ENCODE assay signal across 1 cellular context in genomic region chr7:88205179-88205578, GRCh38.
TF ChIP-seq lines count a peak whose summit lies in the region.

No MANE protein-coding gene starts in this region.

TF ChIP-seq in K562, 482 proteins besides CTCF, POLR2A, EP300 and RAD21 (continued from another document and continues in another):
- no peak for TF ChIP-seq CGGBP1 (CRISPR knock-in tag; IDR thresholded peaks at IDR 0.05)
- 0 out of 2 replicates have a peak, but pooled peaks have one; percentile 66 for TF ChIP-seq SMARCC2 (IDR thresholded peaks at IDR 0.05; ENCODE audit: low read depth)
- peak; percentile 67 for TF ChIP-seq TCF3 (CRISPR knock-in tag; IDR thresholded peaks at IDR 0.05)
- no peak for TF ChIP-seq MED1 (CRISPR knock-in tag; IDR thresholded peaks at IDR 0.05; ENCODE audit: borderline replicate concordance)
- no peak for TF ChIP-seq ZNF395 (CRISPR knock-in tag; IDR thresholded peaks at IDR 0.05)
- TF ChIP-seq ZBTB17 (CRISPR knock-in tag; IDR thresholded peaks at IDR 0.05), result no peak
- TF ChIP-seq CBFA2T3 (IDR thresholded peaks at IDR 0.05), result peak; percentile 82
- no peak for TF ChIP-seq SRF (CRISPR knock-in tag; IDR thresholded peaks at IDR 0.05)
- TF ChIP-seq RERE (CRISPR knock-in tag; IDR thresholded peaks at IDR 0.05; ENCODE audit: borderline replicate concordance), result no peak
- 0 out of 2 replicates have a peak, but pooled peaks have one; percentile 9 for TF ChIP-seq ZNF644 (tag; IDR thresholded peaks at IDR 0.05; ENCODE audit: low read depth)
- no peak for TF ChIP-seq ZFX (CRISPR knock-in tag; IDR thresholded peaks at IDR 0.05)
- TF ChIP-seq SREBF2 (CRISPR knock-in tag; IDR thresholded peaks at IDR 0.05), result no peak
- TF ChIP-seq JUND (IDR thresholded peaks at IDR 0.05; ENCODE audit: borderline replicate concordance, low read depth, low read length), result 0 out of 2 replicates have a peak, but pooled peaks have one; percentile 6
- TF ChIP-seq JUND (tag; IDR thresholded peaks at IDR 0.05; ENCODE audit: borderline replicate concordance, low read depth, low read length), result no peak; the same call in 2 of the 3 replicates
- no peak for TF ChIP-seq TSHZ1 (CRISPR knock-in tag; IDR thresholded peaks at IDR 0.05)
- peak; percentile 36; the same call in 1 of the 2 replicates for TF ChIP-seq SOX6 (IDR thresholded peaks at IDR 0.05)
- TF ChIP-seq TAF9B (IDR thresholded peaks at IDR 0.05; ENCODE audit: partially characterized antibody), result no peak
- TF ChIP-seq POLR3G (IDR thresholded peaks at IDR 0.05; ENCODE audit: extremely low read depth, insufficient read length, insufficient replicate concordance), result no peak
- TF ChIP-seq ADNP (tag; IDR thresholded peaks at IDR 0.05), result peak; percentile 41
- TF ChIP-seq IRF1 (CRISPR knock-in tag; IDR thresholded peaks at IDR 0.05; ENCODE audit: borderline replicate concordance), result no peak
- TF ChIP-seq E4F1 (CRISPR knock-in tag; IDR thresholded peaks at IDR 0.05; ENCODE audit: borderline replicate concordance), result no peak
- peak; percentile 42; the same call in 1 of the 2 replicates for TF ChIP-seq FOXM1 (IDR thresholded peaks at IDR 0.05; ENCODE audit: low read depth)
- TF ChIP-seq FOXM1 (CRISPR knock-in tag; IDR thresholded peaks at IDR 0.05; ENCODE audit: low read depth), result no peak
- peak; percentile 70 for TF ChIP-seq NCOR1 (IDR thresholded peaks at IDR 0.05)
- TF ChIP-seq CTCFL (IDR thresholded peaks at IDR 0.05; ENCODE audit: borderline replicate concordance, insufficient read depth, low read depth, low read length, poor library complexity, severe bottlenecking), result no peak
- peak; percentile 90 for TF ChIP-seq ARID1B (IDR thresholded peaks at IDR 0.05)
- no peak for TF ChIP-seq POLR2G (IDR thresholded peaks at IDR 0.05; ENCODE audit: low read depth, low read length)
- TF ChIP-seq MCM3 (IDR thresholded peaks at IDR 0.05), result no peak
- TF ChIP-seq FOXJ2 (tag; IDR thresholded peaks at IDR 0.05), result peak; percentile 75; the same call in 1 of the 2 replicates
- TF ChIP-seq HMG20A (CRISPR knock-in tag; conservative IDR thresholded peaks at IDR 0.05), result no peak
- no peak for TF ChIP-seq KAT7 (CRISPR knock-in tag; IDR thresholded peaks at IDR 0.05; ENCODE audit: borderline replicate concordance)
- peak; percentile 72; the same call in 1 of the 2 replicates for TF ChIP-seq LEF1 (IDR thresholded peaks at IDR 0.05)
- no peak for TF ChIP-seq SRSF7 (optimal IDR thresholded peaks at IDR 0.05; ENCODE audit: low read depth, low read length)
- TF ChIP-seq RAD51 (IDR thresholded peaks at IDR 0.05; ENCODE audit: borderline replicate concordance, low read depth), result 0 out of 2 replicates have a peak, but pooled peaks have one; percentile 7
- TF ChIP-seq MAFG (tag; conservative IDR thresholded peaks at IDR 0.05), result no peak
- TF ChIP-seq ZBTB49 (CRISPR knock-in tag; IDR thresholded peaks at IDR 0.05; ENCODE audit: borderline replicate concordance), result no peak
- TF ChIP-seq MYBL2 (IDR thresholded peaks at IDR 0.05; ENCODE audit: low read depth), result no peak
- TF ChIP-seq MYBL2 (CRISPR knock-in tag; IDR thresholded peaks at IDR 0.05; ENCODE audit: borderline replicate concordance), result no peak
- peak; percentile 81 for TF ChIP-seq SMARCA4 (IDR thresholded peaks at IDR 0.05)
